8 cellular contexts compared by ENCODE assay signal in genomic region chr6:27374824-27375612, GRCh38. TPM values are rescaled to one million over a fixed set of nuclear protein-coding genes. Genes with fewer than 3 reads are reported as not detected.
DNase-seq lines count a peak whose midpoint lies in the region; ATAC-seq, FAIRE-seq and TF ChIP-seq lines count a peak whose summit lies in the region.

No MANE protein-coding gene starts in this region.

- H3K27me3 Mint-ChIP-seq in T-cell: peaks cover 2 to 5% of the 10 kb centered on the region in 2 donors

- no peaks in the 10 kb centered on the region for H3K36me3 Mint-ChIP-seq in T-cell

- peak overlapping the region; percentile 14 for H3K14ac ChIP-seq in trophoblast cell (ENCODE audit: low read length)

- no peaks in the 10 kb centered on the region for H3K9me3 ChIP-seq in HUES48 (ENCODE audit: control insufficient read depth, insufficient read depth, low read length)
- no peaks in the 10 kb centered on the region for H3K9me3 ChIP-seq in left ventricle myocardium inferior (replicated peaks)
- H3K9me3 ChIP-seq in trophoblast cell (ENCODE audit: insufficient read depth, low read depth, low read length): no peaks in the 10 kb centered on the region
- no peaks in the 10 kb centered on the region for H3K9me3 ChIP-seq in tibial artery

- peaks cover 21 to 30% (median 28%) of the 10 kb centered on the region in 3 donors for H3K4me1 Mint-ChIP-seq in T-cell

- FAIRE-seq in G401.6 (lab: Jason Lieb, UNC): peak; percentile 95

- peak; percentile 38 to 72 (median 54) for DNase-seq in T-cell
- DNase-seq in anterior cingulate cortex (lab: John Stamatoyannopoulos, UW): peak in 57 of 58 donors; percentile 8 to 90 (median 64)
- peak; percentile 79 for DNase-seq in left ventricle myocardium inferior
- DNase-seq in trophoblast cell: peak; percentile 26 to 51
- peak; percentile 62 to 84 for DNase-seq in tibial artery
- no peak for DNase-seq in T1000 (lab: John Stamatoyannopoulos, UW)

- H3K18ac ChIP-seq in trophoblast cell (ENCODE audit: low read length): no peak overlapping the region

- POLR2A ChIA-PET in T-cell (lab: Charles Lee): no interaction called here

- WGBS in trophoblast cell (ENCODE audit: extremely low coverage, insufficient coverage, insufficient read length): no CpG with 5 or more reads among the region's 31 CpGs

- peak; percentile 98 to 100 (median 100) for ATAC-seq in T-cell (replicated peaks in 1 of 4)

- no peaks in the 10 kb centered on the region for H3K79me1 ChIP-seq in trophoblast cell (ENCODE audit: low read length)

- H3K27ac Mint-ChIP-seq in T-cell: peak overlapping the region; percentile 77 to 91

- peak overlapping the region; percentile 88 for H2AFZ ChIP-seq in trophoblast cell (ENCODE audit: insufficient read depth, low read length, poor library complexity)

- no peaks in the 10 kb centered on the region for H3K79me2 ChIP-seq in trophoblast cell (ENCODE audit: control insufficient read depth, insufficient read depth, low read length, poor library complexity)

- no peak overlapping the region for H2BK120ac ChIP-seq in trophoblast cell (ENCODE audit: insufficient read depth, low read length, poor library complexity)

- H3K4me3 Mint-ChIP-seq in T-cell: peak overlapping the region; percentile 88 to 96 (median 89)

- peak overlapping the region; percentile 59 for H4K8ac ChIP-seq in trophoblast cell (ENCODE audit: low read depth, low read length)

- H3K36me3 ChIP-seq in HUES48 (ENCODE audit: control insufficient read depth, insufficient read depth, low read length): no peaks in the 10 kb centered on the region
- no peaks in the 10 kb centered on the region for H3K36me3 ChIP-seq in left ventricle myocardium inferior
- no peaks in the 10 kb centered on the region for H3K36me3 ChIP-seq in trophoblast cell (ENCODE audit: control insufficient read depth in 1 of 2, insufficient read depth in 2 of 2, low read length in 2 of 2)
- H3K36me3 ChIP-seq in tibial artery: no peaks in the 10 kb centered on the region

- intact Hi-C loops in left ventricle myocardium inferior (cut with micrococcal nuclease) (no loop called here), tibial artery (cut with DNase I; ENCODE audit: low total_unique reads) (no loop called here)

- H4K91ac ChIP-seq in trophoblast cell (ENCODE audit: low read depth, low read length): no peak overlapping the region

- H3K27me3 ChIP-seq in HUES48 (ENCODE audit: control insufficient read depth, insufficient read depth, low read length) (no peaks in the 10 kb centered on the region), left ventricle myocardium inferior (ENCODE audit: low read depth) (no peaks in the 10 kb centered on the region), trophoblast cell (ENCODE audit: insufficient read depth, low read length) (no peaks in the 10 kb centered on the region), tibial artery (no peaks in the 10 kb centered on the region)

- H3K9ac ChIP-seq in HUES48 (ENCODE audit: low read depth, low read length): 0 out of 2 replicates have a peak overlapping the region, but pooled peaks have one; percentile 4
- peak overlapping the region; percentile 3 for H3K9ac ChIP-seq in trophoblast cell (ENCODE audit: low read length)

- CTCF ChIA-PET in T-cell (lab: Charles Lee): interaction anchor here in 1 of 2 donors (0.6 kb wide), 1 partner anchor 1969 kb away, joined by 3 read pairs; no protein-coding TSS in a partner anchor

- H3K4me1 ChIP-seq in HUES48 (ENCODE audit: control insufficient read depth, insufficient read depth, low read length): peaks cover 56% of the 10 kb centered on the region
- H3K4me1 ChIP-seq in left ventricle myocardium inferior: peaks cover 23% of the 10 kb centered on the region
- H3K4me1 ChIP-seq in trophoblast cell (ENCODE audit: control insufficient read depth in 1 of 2, insufficient read depth in 2 of 2, low read length in 2 of 2): no peaks in the 10 kb centered on the region
- H3K4me1 ChIP-seq in tibial artery: peaks cover 0 to 8% (median 3%) of the 10 kb centered on the region in 4 donors

- H3K23ac ChIP-seq in trophoblast cell (ENCODE audit: low read length): no peak overlapping the region

- H2AK5ac ChIP-seq in trophoblast cell (ENCODE audit: low read length): no peak overlapping the region

- peak overlapping the region; percentile 18 for H2BK5ac ChIP-seq in trophoblast cell (ENCODE audit: low read depth, low read length, poor library complexity)

- no peaks in the 10 kb centered on the region for H3K9me3 Mint-ChIP-seq in T-cell

- H3K4me2 ChIP-seq in trophoblast cell (ENCODE audit: low read length): peak overlapping the region; percentile 65

- TF ChIP-seq CTCF in left ventricle myocardium inferior (IDR thresholded peaks at IDR 0.05; ENCODE audit: borderline replicate concordance) (no peak), tibial artery (IDR thresholded peaks at IDR 0.05) (no peak)

- H4K12ac ChIP-seq in trophoblast cell (ENCODE audit: low read depth, low read length): no peak overlapping the region

- no peak overlapping the region for H2BK12ac ChIP-seq in trophoblast cell (ENCODE audit: low read length)

- H3K4ac ChIP-seq in trophoblast cell (ENCODE audit: low read depth, low read length): no peak overlapping the region

- H3K27ac ChIP-seq in HUES48 (ENCODE audit: low read depth, low read length) (no peak overlapping the region), left ventricle myocardium inferior (replicated peaks) (peak overlapping the region; percentile 47), trophoblast cell (ENCODE audit: low read depth, low read length) (no peak overlapping the region), tibial artery (peak overlapping the region; percentile 54)

- H3K4me3 ChIP-seq in HUES48 (ENCODE audit: low read depth, low read length): peak overlapping the region; percentile 89
- H3K4me3 ChIP-seq in left ventricle myocardium inferior: peak overlapping the region; percentile 76
- H3K4me3 ChIP-seq in trophoblast cell (ENCODE audit: low read depth, low read length): peak overlapping the region; percentile 73
- H3K4me3 ChIP-seq in tibial artery: peak overlapping the region; percentile 57 to 82

RNA-seq across cellular contexts. Expression of gene ZNF391, which starts 13.5 kb away (rescaled TPM):
- total RNA-seq in T-cell: 1 to 10 TPM; 2.0 to 4.5 (median 4.2) TPM
- total RNA-seq in left ventricle myocardium inferior: 1.3 TPM
- 4.3 and 5.2 TPM in 2 replicates for polyA plus RNA-seq in trophoblast cell (2013)

Comparison
In these comparisons a context has a peak if more than half of its experiments do, and no peak if none do; other contexts are left out.
1. H3K27ac ChIP-seq: peak in left ventricle myocardium inferior (single experiment) and tibial artery (2 of 2); none in HUES48 (single experiment) and trophoblast cell (single experiment).
2. Peak in every context shown above with its lines, with median percentiles within 50 percentile points of each other: H3K4me3 ChIP-seq.